21 cellular contexts compared by ENCODE assay signal in genomic region chr2:98391581-98392270, GRCh38. TPM values are rescaled to one million over a fixed set of nuclear protein-coding genes. Genes with fewer than 3 reads are reported as not detected.
DNase-seq lines count a peak whose midpoint lies in the region; ATAC-seq, FAIRE-seq and TF ChIP-seq lines count a peak whose summit lies in the region.
"Had no signal": no experiment of that assay in that cellular context is flagged by ENCODE, and none has a peak within 500 bp of the region (broad histone marks: within the 10 kb centered on the region; RNA-seq: fewer than 3 reads in every experiment).

No MANE protein-coding gene starts in this region.

- TF ChIP-seq CTCF in bronchial epithelial cell (IDR thresholded peaks at IDR 0.05; ENCODE audit: insufficient read depth, low read length, severe bottlenecking) (no peak), upper lobe of right lung (IDR thresholded peaks at IDR 0.05) (no peak), HFFc6 (IDR thresholded peaks at IDR 0.05) (no peak)

- H3K4me3 ChIP-seq in bronchial epithelial cell (ENCODE audit: low read depth, low read length) (no peak overlapping the region), upper lobe of right lung (no peak overlapping the region)
- H3K4me3 ChIP-seq: A549, GM23338 had no signal

- no peaks in the 10 kb centered on the region for H3K36me3 Mint-ChIP-seq in activated CD8-positive, alpha-beta memory T cell treated with anti-CD3 and anti-CD28 coated beads, Interleukin-2, amount 10 ng/mL, durations not matched to agents 7 days and 5 days
- no peaks in the 10 kb centered on the region for H3K36me3 Mint-ChIP-seq in HFFc6 (ENCODE audit: low read depth)

- intact Hi-C loops in upper lobe of right lung (cut with DNase I) = no loop called here

- H3K9me3 ChIP-seq in upper lobe of right lung = no peaks in the 10 kb centered on the region
- H3K9me3 ChIP-seq: A549, Caco-2 had no signal

- H3K27me3 ChIP-seq in bronchial epithelial cell (ENCODE audit: control insufficient read depth, insufficient read depth, low read length) (peaks cover 3% of the 10 kb centered on the region), upper lobe of right lung (peaks cover 4% of the 10 kb centered on the region)

- no peaks in the 10 kb centered on the region for H3K4me1 ChIP-seq in upper lobe of right lung
- H3K4me1 ChIP-seq: A549, Caco-2 had no signal

- FAIRE-seq in bronchial epithelial cell (lab: Jason Lieb, UNC) = peak; percentile 36
- FAIRE-seq: A549, D721Med, G401.6, GM12891, GM18507, H54, HepG2 had no signal

- H3K4me3 Mint-ChIP-seq in activated CD8-positive, alpha-beta memory T cell treated with anti-CD3 and anti-CD28 coated beads, Interleukin-2, amount 10 ng/mL, durations not matched to agents 7 days and 5 days = no peak overlapping the region
- H3K4me3 Mint-ChIP-seq in HFFc6 = no peak overlapping the region
- H3K4me3 Mint-ChIP-seq: CD4-positive, alpha-beta T cell; GM23338 had no signal

- H3K9me3 Mint-ChIP-seq in activated CD8-positive, alpha-beta memory T cell treated with anti-CD3 and anti-CD28 coated beads, Interleukin-2, amount 10 ng/mL, durations not matched to agents 7 days and 5 days (ENCODE audit: low read depth) = no peaks in the 10 kb centered on the region
- H3K9me3 Mint-ChIP-seq in HFFc6 = no peaks in the 10 kb centered on the region
- H3K9me3 Mint-ChIP-seq: CD4-positive, alpha-beta T cell; GM23338 had no signal

- no peaks in the 10 kb centered on the region for H3K4me1 Mint-ChIP-seq in activated CD8-positive, alpha-beta memory T cell treated with anti-CD3 and anti-CD28 coated beads, Interleukin-2, amount 10 ng/mL, durations not matched to agents 7 days and 5 days
- peaks cover 9% of the 10 kb centered on the region for H3K4me1 Mint-ChIP-seq in HFFc6 (ENCODE audit: low read depth)

- peak; percentile 41 for DNase-seq in activated CD8-positive, alpha-beta memory T cell treated with anti-CD3 and anti-CD28 coated beads for 24 hours
- DNase-seq in activated CD8-positive, alpha-beta memory T cell treated with anti-CD3 and anti-CD28 coated beads, Interleukin-2, amount 10 ng/mL, durations not matched to agents 7 days and 5 days = no peak
- DNase-seq in bronchial epithelial cell (ENCODE audit: low read depth) (no peak), mesenteric fat pad (ENCODE audit: low spot score) (peak; percentile 81), upper lobe of right lung (no peak), HFFc6 (no peak), NCI-H446 treated with DMSO at 0.1 percent for 48 hours (lab: John Stamatoyannopoulos, UW) (no peak)
- DNase-seq: AML-193; Caco-2; CD4-positive, alpha-beta T cell had no signal

- peaks cover 23% of the 10 kb centered on the region for H3K27me3 Mint-ChIP-seq in activated CD8-positive, alpha-beta memory T cell treated with anti-CD3 and anti-CD28 coated beads, Interleukin-2, amount 10 ng/mL, durations not matched to agents 7 days and 5 days
- peaks cover 12% of the 10 kb centered on the region for H3K27me3 Mint-ChIP-seq in HFFc6 (ENCODE audit: insufficient read depth)

- no peak overlapping the region for H3K27ac ChIP-seq in upper lobe of right lung
- H3K27ac ChIP-seq: 22Rv1, A549, C4-2B had no signal

- CTCF ChIA-PET in activated CD8-positive, alpha-beta memory T cell treated with anti-CD3 and anti-CD28 coated beads, Interleukin-2, amount 10 ng/mL, durations not matched to agents 7 days and 5 days (lab: Charles Lee) = no interaction called here

- no peak for ATAC-seq in activated CD8-positive, alpha-beta memory T cell treated with anti-CD3 and anti-CD28 coated beads, Interleukin-2, amount 10 ng/mL, durations not matched to agents 7 days and 5 days
- ATAC-seq in upper lobe of right lung = peak; percentile 4
- ATAC-seq: GM23338, HCT116 had no signal

- no peak overlapping the region for H3K27ac Mint-ChIP-seq in activated CD8-positive, alpha-beta memory T cell treated with anti-CD3 and anti-CD28 coated beads, Interleukin-2, amount 10 ng/mL, durations not matched to agents 7 days and 5 days
- no peak overlapping the region for H3K27ac Mint-ChIP-seq in HFFc6
- H3K27ac Mint-ChIP-seq: CD4-positive, alpha-beta T cell; GM23338 had no signal

- no peaks in the 10 kb centered on the region for H3K36me3 ChIP-seq in bronchial epithelial cell (ENCODE audit: control insufficient read depth, insufficient read depth, low read length)
- H3K36me3 ChIP-seq in upper lobe of right lung = no peaks in the 10 kb centered on the region

RNA-seq across cellular contexts. Expression of gene CNGA3, which starts 45.5 kb away (rescaled TPM):
- total RNA-seq in activated CD8-positive, alpha-beta memory T cell treated with anti-CD3 and anti-CD28 coated beads, Interleukin-2, amount 10 ng/mL, durations not matched to agents 7 days and 5 days = not detected
- total RNA-seq in bronchial epithelial cell (under 0.01 TPM in 1 of 2 replicates, not detected in the other), mesenteric fat pad (1.1 TPM), upper lobe of right lung (0.17 TPM)
- under 1 TPM; 0.14 to 0.71 (median 0.22) TPM for total RNA-seq in HFFc6 (2021; fragmentation: NEBNext Ultra II Directional; extraction: Animal tissue kit (Norgen Biotek cat#: 25700))
- total RNA-seq: Caco-2; CD4-positive, alpha-beta T cell; GM23338; HepG2 had no signal

RNA-seq across cellular contexts. Expression of gene INPP4A, which starts 52.9 kb away (rescaled TPM):
- total RNA-seq in activated CD8-positive, alpha-beta memory T cell treated with anti-CD3 and anti-CD28 coated beads, Interleukin-2, amount 10 ng/mL, durations not matched to agents 7 days and 5 days = 100 to 1,000 TPM; 144 to 229 TPM
- 18.2 and 23.8 TPM in 2 replicates for total RNA-seq in bronchial epithelial cell
- total RNA-seq in mesenteric fat pad = 30.3 TPM
- total RNA-seq in upper lobe of right lung = 35.0 TPM
- 10 to 100 TPM; 15.8 to 19.4 (median 18.2) TPM for total RNA-seq in HFFc6 (2021; fragmentation: NEBNext Ultra II Directional; extraction: Animal tissue kit (Norgen Biotek cat#: 25700))

Comparison
In these comparisons a context has a peak if more than half of its experiments do, and no peak if none do; other contexts are left out.
1. DNase-seq: peak in activated CD8-positive, alpha-beta memory T cell treated with anti-CD3 and anti-CD28 coated beads for 24 hours (single experiment) and mesenteric fat pad (single experiment); none in activated CD8-positive, alpha-beta memory T cell treated with anti-CD3 and anti-CD28 coated beads, Interleukin-2, amount 10 ng/mL, durations not matched to agents 7 days and 5 days (single experiment), bronchial epithelial cell (single experiment), upper lobe of right lung (single experiment), HFFc6 (single experiment) and NCI-H446 treated with DMSO at 0.1 percent for 48 hours (single experiment).